In genomic region chr7:19957664-19958063, GRCh38 we compare ENCODE assay signal across 22 cellular contexts.
DNase-seq lines count a peak whose midpoint lies in the region; ATAC-seq, FAIRE-seq and TF ChIP-seq lines count a peak whose summit lies in the region.
"Had no signal": no experiment of that assay in that cellular context is flagged by ENCODE, and none has a peak within 500 bp of the region (broad histone marks: within the 10 kb centered on the region; RNA-seq: fewer than 3 reads in every experiment).

No MANE protein-coding gene starts in this region.

- H3K9me3 ChIP-seq in endothelial cell of umbilical vein (replicated peaks; ENCODE audit: control insufficient read depth, insufficient read depth, low read length), result no peaks in the 10 kb centered on the region
- no peaks in the 10 kb centered on the region for H3K9me3 ChIP-seq in osteoblast (ENCODE audit: low read depth, low read length)
- H3K9me3 ChIP-seq in A673 (ENCODE audit: low read depth, low read length, poor library complexity, severe bottlenecking), result no peaks in the 10 kb centered on the region
- H3K9me3 ChIP-seq: BE2C, neutrophil had no signal

- H3K4me3 Mint-ChIP-seq in stimulated activated memory B cell treated with anti-CD40 and anti-IgM and Interleukin-4, amounts not matched to agents 10 μg/mL and 1 μg/mL and 100 μg/mL, for 72 hours, result no peak overlapping the region
- H3K4me3 Mint-ChIP-seq: activated B cell treated with CpG ODN at 0.5 μM for 24 hours; mesothelial cell of epicardium; T-helper 1 cell treated with Interleukin-12 subunit alpha and Interleukin-12 subunit beta and Interleukin-4 antibody, amounts not matched to agents 30 μg/mL and 1 μg/mL, for 36 hours had no signal

- no peaks in the 10 kb centered on the region for H3K27me3 Mint-ChIP-seq in stimulated activated memory B cell treated with anti-CD40 and anti-IgM and Interleukin-4, amounts not matched to agents 10 μg/mL and 1 μg/mL and 100 μg/mL, for 72 hours
- H3K27me3 Mint-ChIP-seq: activated B cell treated with CpG ODN at 0.5 μM for 24 hours had no signal

- no peak for TF ChIP-seq CTCF in endothelial cell of umbilical vein (IDR thresholded peaks at IDR 0.05; ENCODE audit: extremely low read depth in 1 of 2, insufficient read depth in 1 of 2, low read depth in 1 of 2, low read length in 2 of 2)
- no peak for TF ChIP-seq CTCF in osteoblast (IDR thresholded peaks at IDR 0.05; ENCODE audit: extremely low read depth, low read depth, low read length)
- TF ChIP-seq CTCF in A673 (conservative IDR thresholded peaks at IDR 0.05; ENCODE audit: low read depth, low read length), result no peak

- H3K4me3 ChIP-seq in endothelial cell of umbilical vein (replicated peaks in 1 of 3; ENCODE audit: insufficient read depth in 1 of 3, low read depth in 1 of 3, low read length in 3 of 3) (no peak overlapping the region), osteoblast (ENCODE audit: insufficient read depth, low read length) (no peak overlapping the region), A673 (ENCODE audit: low read depth, low read length, poor library complexity, severe bottlenecking) (no peak overlapping the region)
- H3K4me3 ChIP-seq: coronary artery had no signal

- no peak for ATAC-seq in stimulated activated memory B cell treated with anti-CD40 and anti-IgM and Interleukin-4, amounts not matched to agents 10 μg/mL and 1 μg/mL and 100 μg/mL, for 72 hours

- no peaks in the 10 kb centered on the region for H3K27me3 ChIP-seq in endothelial cell of umbilical vein (ENCODE audit: control insufficient read depth in 2 of 2, insufficient read depth in 2 of 2, low read length in 2 of 2)
- no peaks in the 10 kb centered on the region for H3K27me3 ChIP-seq in osteoblast (ENCODE audit: insufficient read depth, low read length)
- peaks cover 3% of the 10 kb centered on the region for H3K27me3 ChIP-seq in A673 (replicated peaks; ENCODE audit: insufficient read depth, low read depth, low read length, poor library complexity)
- H3K27me3 ChIP-seq: neutrophil had no signal

- H3K4me1 ChIP-seq in endothelial cell of umbilical vein (ENCODE audit: control insufficient read depth, extremely low read depth, insufficient read depth, low read length) (peaks cover 17% of the 10 kb centered on the region), osteoblast (ENCODE audit: insufficient read depth, low read length) (peaks cover 6% of the 10 kb centered on the region), A673 (ENCODE audit: insufficient read depth, low read length, poor library complexity, severe bottlenecking) (no peaks in the 10 kb centered on the region)
- H3K4me1 ChIP-seq: BE2C had no signal

- CTCF ChIA-PET in endothelial cell of umbilical vein (lab: Charles Lee) (interaction anchor here (1.0 kb wide), 1 partner anchor 641 kb away, joined by 3 read pairs; no protein-coding TSS in a partner anchor), A673 (lab: Charles Lee) (no interaction called here)

- BruUV-seq in endothelial cell of umbilical vein (replicated peaks; lab: Mats Ljungman, UMichigan) (no TSS peak), A673 (replicated peaks; lab: Mats Ljungman, UMichigan) (no TSS peak)

- no peaks in the 10 kb centered on the region for H3K36me3 Mint-ChIP-seq in stimulated activated memory B cell treated with anti-CD40 and anti-IgM and Interleukin-4, amounts not matched to agents 10 μg/mL and 1 μg/mL and 100 μg/mL, for 72 hours
- H3K36me3 Mint-ChIP-seq: mesothelial cell of epicardium had no signal

- H3K27ac Mint-ChIP-seq in stimulated activated memory B cell treated with anti-CD40 and anti-IgM and Interleukin-4, amounts not matched to agents 10 μg/mL and 1 μg/mL and 100 μg/mL, for 72 hours, result no peak overlapping the region
- H3K27ac Mint-ChIP-seq: activated B cell treated with CpG ODN at 0.5 μM for 24 hours; mesothelial cell of epicardium; T-helper 1 cell treated with Interleukin-12 subunit alpha and Interleukin-12 subunit beta and Interleukin-4 antibody, amounts not matched to agents 30 μg/mL and 1 μg/mL, for 36 hours had no signal

- no peaks in the 10 kb centered on the region for H3K4me1 Mint-ChIP-seq in stimulated activated memory B cell treated with anti-CD40 and anti-IgM and Interleukin-4, amounts not matched to agents 10 μg/mL and 1 μg/mL and 100 μg/mL, for 72 hours
- H3K4me1 Mint-ChIP-seq: activated B cell treated with CpG ODN at 0.5 μM for 24 hours had no signal

- peak; percentile 39 for DNase-seq in Daoy (ENCODE audit: low read depth)
- peak; percentile 66 for DNase-seq in RCC 7860 (ENCODE audit: low spot score)
- DNase-seq in endothelial cell of umbilical vein (ENCODE audit: low read depth, low spot score), result no peak
- DNase-seq in osteoblast (ENCODE audit: insufficient read length, low spot score, missing footprints), result peak; percentile 50
- DNase-seq in A673 (ENCODE audit: low spot score), result no peak
- no peak for DNase-seq in inferior parietal cortex (ENCODE audit: extremely low spot score)
- no peak for DNase-seq in DMS153 (lab: John Stamatoyannopoulos, UW)
- DNase-seq: activated B cell treated with CpG ODN at 0.5 μM for 24 hours; activated CD8-positive, alpha-beta memory T cell treated with anti-CD3 and anti-CD28 coated beads for 24 hours; activated effector memory CD4-positive, alpha-beta T cell treated with Interleukin-2 at 50 U/mL for 16 hours; anterior cingulate cortex; BE2C; kidney; NCI-H1092; retina; SHP77; stimulated activated CD4-positive, alpha-beta T cell treated with anti-CD3 and anti-CD28 coated beads, Interleukin-1b, Interleukin-23, amount 100 ng/mL, for 48 hours had no signal

- H3K36me3 ChIP-seq in endothelial cell of umbilical vein (ENCODE audit: control insufficient read depth in 2 of 2, extremely low read depth in 1 of 2, insufficient read depth in 2 of 2, low read length in 2 of 2) (no peaks in the 10 kb centered on the region), osteoblast (ENCODE audit: insufficient read depth, low read length) (no peaks in the 10 kb centered on the region), A673 (ENCODE audit: insufficient read depth, low read length, poor library complexity, severe bottlenecking) (no peaks in the 10 kb centered on the region)
- H3K36me3 ChIP-seq: BE2C, neutrophil had no signal

- H3K9me1 ChIP-seq in endothelial cell of umbilical vein (replicated peaks; ENCODE audit: control insufficient read depth, extremely low read depth, insufficient read depth, low read length), result no peaks in the 10 kb centered on the region

- H4K20me1 ChIP-seq in endothelial cell of umbilical vein (replicated peaks; ENCODE audit: control insufficient read depth, extremely low read depth, insufficient read depth, low read length) (no peaks in the 10 kb centered on the region), osteoblast (ENCODE audit: insufficient read depth, low read length) (no peaks in the 10 kb centered on the region)

- POLR2A ChIA-PET in endothelial cell of umbilical vein (lab: Charles Lee), result no interaction called here
- POLR2A ChIA-PET in A673 (lab: Charles Lee; ENCODE audit: low non-redundant PET), result no interaction called here

- no peak for TF ChIP-seq POLR2A in endothelial cell of umbilical vein (IDR thresholded peaks at IDR 0.05; ENCODE audit: low read depth, low read length)

- H2AFZ ChIP-seq in endothelial cell of umbilical vein (ENCODE audit: low read depth, low read length) (no peak overlapping the region), osteoblast (ENCODE audit: low read length) (no peak overlapping the region)

- H3K79me2 ChIP-seq in endothelial cell of umbilical vein (ENCODE audit: control insufficient read depth, insufficient read depth, low read length) (no peaks in the 10 kb centered on the region), osteoblast (ENCODE audit: insufficient read depth, low read length) (no peaks in the 10 kb centered on the region)

- FAIRE-seq in RCC 7860 (lab: Jason Lieb, UNC) (no peak), endothelial cell of umbilical vein (lab: Jason Lieb, UNC) (peak; percentile 52)
- FAIRE-seq: kidney had no signal

- dilution Hi-C loops in endothelial cell of umbilical vein (cut with MboI; ENCODE audit: extremely low pct_ligation_motif_present, low sequenced_read_pairs), result no loop called here

- peak overlapping the region; percentile 83 for H3K27ac ChIP-seq in endothelial cell of umbilical vein (ENCODE audit: insufficient read depth, low read depth, low read length)
- H3K27ac ChIP-seq in osteoblast (ENCODE audit: low read depth, low read length), result peak overlapping the region; percentile 88
- no peak overlapping the region for H3K27ac ChIP-seq in A673 (ENCODE audit: low read depth, low read length, poor library complexity, severe bottlenecking)
- H3K27ac ChIP-seq: coronary artery, neutrophil had no signal

- intact Hi-C loops in endothelial cell of umbilical vein (cut with micrococcal nuclease) (loop anchor here (1.0 to 10.0 kb wide), 4 partner anchors 38 to 273 kb away; partner anchors contain the start of gene TMEM196), A673 (cut with micrococcal nuclease; ENCODE audit: unreplicated experiment) (no loop called here)

- H3K4me2 ChIP-seq in endothelial cell of umbilical vein (ENCODE audit: insufficient read depth, low read length) (peak overlapping the region; percentile 21), osteoblast (ENCODE audit: insufficient read depth, low read length) (no peak overlapping the region)

- H3K9ac ChIP-seq in endothelial cell of umbilical vein (replicated peaks; ENCODE audit: extremely low read depth, insufficient read depth, low read length), result peak overlapping the region; percentile 34

- H3K9me3 Mint-ChIP-seq in stimulated activated memory B cell treated with anti-CD40 and anti-IgM and Interleukin-4, amounts not matched to agents 10 μg/mL and 1 μg/mL and 100 μg/mL, for 72 hours, result peaks cover 5% of the 10 kb centered on the region

TF ChIP-seq in endothelial cell of umbilical vein, 7 proteins besides CTCF, POLR2A, EP300 and RAD21:
- TF ChIP-seq JUN (IDR thresholded peaks at IDR 0.05; ENCODE audit: borderline replicate concordance, insufficient read depth, insufficient read length, low read depth) (no peak), EZH2 (IDR thresholded peaks at IDR 0.05; ENCODE audit: borderline replicate concordance, low read depth, low read length, severe bottlenecking) (no peak), MAX (IDR thresholded peaks at IDR 0.05; ENCODE audit: insufficient read depth, insufficient read length) (no peak), FOS (IDR thresholded peaks at IDR 0.05; ENCODE audit: borderline replicate concordance, insufficient read depth, low read length) (no peak), GATA2 (IDR thresholded peaks at IDR 0.05; ENCODE audit: insufficient read depth, insufficient read length, low read depth, low read length) (peak; percentile 19), MYC (IDR thresholded peaks at IDR 0.05; ENCODE audit: low read depth, low read length) (no peak), POLR2AphosphoS5 (IDR thresholded peaks at IDR 0.05; ENCODE audit: insufficient read depth, low read depth, low read length) (no peak)

Comparison
In these comparisons a context has a peak if more than half of its experiments do, and no peak if none do; other contexts are left out.
1. DNase-seq: peak in Daoy (single experiment), RCC 7860 (single experiment) and osteoblast (single experiment); none in endothelial cell of umbilical vein (single experiment), A673 (single experiment), inferior parietal cortex (single experiment) and DMS153 (single experiment).